In genomic region chr2:134774074-134774742, GRCh38 we compare ENCODE assay signal across 18 cellular contexts. TPM values are rescaled to one million over a fixed set of nuclear protein-coding genes. Genes with fewer than 3 reads are reported as not detected.
DNase-seq lines count a peak whose midpoint lies in the region; ATAC-seq and TF ChIP-seq lines count a peak whose summit lies in the region.
"Had no signal": no experiment of that assay in that cellular context is flagged by ENCODE, and none has a peak within 500 bp of the region (broad histone marks: within the 10 kb centered on the region; RNA-seq: fewer than 3 reads in every experiment).

No MANE protein-coding gene starts in this region.

- H3K27me3 Mint-ChIP-seq in Caco-2 (ENCODE audit: insufficient read depth, unreplicated experiment), result no peaks in the 10 kb centered on the region
- H3K27me3 Mint-ChIP-seq: activated CD4-positive, alpha-beta memory T cell treated with anti-CD3 and anti-CD28 coated beads for 36 hours; activated T-helper 17 cell treated with anti-CD3 and anti-CD28 coated beads, Interleukin-2, amount 50 U/mL, for 72 hours had no signal

- CTCF ChIA-PET in RWPE1 (lab: Yijun Ruan, JAX) (no interaction called here), Caco-2 (lab: Charles Lee) (no interaction called here)

- H3K36me3 ChIP-seq in osteoblast (ENCODE audit: insufficient read depth, low read length), result no peaks in the 10 kb centered on the region
- no peaks in the 10 kb centered on the region for H3K36me3 ChIP-seq in Caco-2 (ENCODE audit: control insufficient read depth, insufficient read depth, low read length)
- H3K36me3 ChIP-seq: ascending aorta had no signal

- no peaks in the 10 kb centered on the region for H4K20me1 ChIP-seq in osteoblast (ENCODE audit: insufficient read depth, low read length)

- H3K27ac ChIP-seq in RWPE1 (peak overlapping the region; percentile 62), osteoblast (ENCODE audit: low read depth, low read length) (no peak overlapping the region)
- H3K27ac ChIP-seq: ascending aorta had no signal

- no peak overlapping the region for H3K4me3 Mint-ChIP-seq in Caco-2 (ENCODE audit: unreplicated experiment)
- H3K4me3 Mint-ChIP-seq: activated CD4-positive, alpha-beta memory T cell treated with anti-CD3 and anti-CD28 coated beads for 36 hours; activated T-helper 17 cell treated with anti-CD3 and anti-CD28 coated beads, Interleukin-2, amount 50 U/mL, for 72 hours; CD14-positive monocyte; effector memory CD8-positive, alpha-beta T cell; nephron progenitor cell; stimulated activated naive B cell treated with anti-CD40 and anti-IgM and Interleukin-4, amounts not matched to agents 10 μg/mL and 1 μg/mL and 100 μg/mL, for 72 hours had no signal

- H3K4me2 ChIP-seq in osteoblast (ENCODE audit: insufficient read depth, low read length), result peak overlapping the region; percentile 26

- POLR2A ChIA-PET in RWPE1 (lab: Yijun Ruan, JAX; ENCODE audit: low non-redundant PET), result no interaction called here
- POLR2A ChIA-PET in Caco-2 (lab: Charles Lee), result no interaction called here

- no peak overlapping the region for H3K27ac Mint-ChIP-seq in Caco-2 (ENCODE audit: unreplicated experiment)
- H3K27ac Mint-ChIP-seq: activated CD4-positive, alpha-beta memory T cell treated with anti-CD3 and anti-CD28 coated beads for 36 hours; activated T-helper 17 cell treated with anti-CD3 and anti-CD28 coated beads, Interleukin-2, amount 50 U/mL, for 72 hours; CD14-positive monocyte; nephron progenitor cell; stimulated activated naive B cell treated with anti-CD40 and anti-IgM and Interleukin-4, amounts not matched to agents 10 μg/mL and 1 μg/mL and 100 μg/mL, for 72 hours had no signal

- no peaks in the 10 kb centered on the region for H3K9me3 Mint-ChIP-seq in Caco-2 (ENCODE audit: unreplicated experiment)
- H3K9me3 Mint-ChIP-seq: activated CD4-positive, alpha-beta memory T cell treated with anti-CD3 and anti-CD28 coated beads for 36 hours; activated T-helper 17 cell treated with anti-CD3 and anti-CD28 coated beads, Interleukin-2, amount 50 U/mL, for 72 hours; effector memory CD8-positive, alpha-beta T cell; nephron progenitor cell; stimulated activated naive B cell treated with anti-CD40 and anti-IgM and Interleukin-4, amounts not matched to agents 10 μg/mL and 1 μg/mL and 100 μg/mL, for 72 hours had no signal

- peak overlapping the region; percentile 43 for H2AFZ ChIP-seq in osteoblast (ENCODE audit: low read length)

- intact Hi-C loops in Caco-2 (cut with micrococcal nuclease; ENCODE audit: unreplicated experiment), result no loop called here

- no peak overlapping the region for H3K4me3 ChIP-seq in fibroblast of pulmonary artery (replicated peaks; ENCODE audit: low read depth, low read length)
- H3K4me3 ChIP-seq in osteoblast (ENCODE audit: insufficient read depth, low read length), result no peak overlapping the region
- no peak overlapping the region for H3K4me3 ChIP-seq in Caco-2 (ENCODE audit: low read depth, low read length)
- H3K4me3 ChIP-seq: ascending aorta had no signal

- no peak for TF ChIP-seq CTCF in RWPE1 (conservative IDR thresholded peaks at IDR 0.05; ENCODE audit: low read depth)
- TF ChIP-seq CTCF in fibroblast of pulmonary artery (IDR thresholded peaks at IDR 0.05; ENCODE audit: low read length, missing control alignments), result no peak
- no peak for TF ChIP-seq CTCF in osteoblast (IDR thresholded peaks at IDR 0.05; ENCODE audit: extremely low read depth, low read depth, low read length)
- TF ChIP-seq CTCF in Caco-2 (IDR thresholded peaks at IDR 0.05; ENCODE audit: insufficient read depth in 1 of 2, low read depth in 1 of 2, low read length in 1 of 2, severe bottlenecking in 1 of 2, unreplicated experiment in 1 of 2), result no peak

- ATAC-seq in GM19324 (IDR thresholded peaks at IDR 0.05; ENCODE audit: low FRiP score, unreplicated experiment), result no peak
- ATAC-seq: activated T-helper 17 cell treated with anti-CD3 and anti-CD28 coated beads, Interleukin-2, amount 50 U/mL, for 72 hours; effector memory CD8-positive, alpha-beta T cell had no signal

- DNase-seq in HPDE6-E6E7 (ENCODE audit: extremely low spot score), result peak; percentile 33
- no peak for DNase-seq in RWPE1 (ENCODE audit: low spot score)
- peak; percentile 20 for DNase-seq in fibroblast of pulmonary artery (ENCODE audit: low read depth)
- DNase-seq in osteoblast (ENCODE audit: insufficient read length, low spot score, missing footprints), result no peak
- no peak for DNase-seq in Caco-2
- no peak for DNase-seq in activated naive CD4-positive, alpha-beta T cell treated with anti-CD3 and anti-CD28 coated beads, Interleukin-2, amount 50 U/mL, for 16 hours
- DNase-seq: activated CD4-positive, alpha-beta memory T cell treated with anti-CD3 and anti-CD28 coated beads for 36 hours; effector memory CD8-positive, alpha-beta T cell; GF-D8; Kasumi-1; kidney glomerular epithelial cell; NCI-H2029; nephron progenitor cell; stimulated activated naive B cell treated with anti-CD40 and anti-IgM and Interleukin-4, amounts not matched to agents 10 μg/mL and 1 μg/mL and 100 μg/mL, for 72 hours had no signal

- H3K4me1 ChIP-seq in osteoblast (ENCODE audit: insufficient read depth, low read length) (peaks cover 23% of the 10 kb centered on the region), Caco-2 (peaks cover 3% of the 10 kb centered on the region; the same call in 1 of the 2 replicates)
- H3K4me1 ChIP-seq: ascending aorta had no signal

- H3K36me3 Mint-ChIP-seq in Caco-2 (ENCODE audit: insufficient read depth, unreplicated experiment), result no peaks in the 10 kb centered on the region
- H3K36me3 Mint-ChIP-seq: activated CD4-positive, alpha-beta memory T cell treated with anti-CD3 and anti-CD28 coated beads for 36 hours; CD14-positive monocyte; stimulated activated naive B cell treated with anti-CD40 and anti-IgM and Interleukin-4, amounts not matched to agents 10 μg/mL and 1 μg/mL and 100 μg/mL, for 72 hours had no signal

- H3K4me1 Mint-ChIP-seq in Caco-2 (ENCODE audit: low read depth, unreplicated experiment), result no peaks in the 10 kb centered on the region
- H3K4me1 Mint-ChIP-seq: activated T-helper 17 cell treated with anti-CD3 and anti-CD28 coated beads, Interleukin-2, amount 50 U/mL, for 72 hours; CD14-positive monocyte had no signal

- H3K27me3 ChIP-seq in osteoblast (ENCODE audit: insufficient read depth, low read length) (no peaks in the 10 kb centered on the region), Caco-2 (replicated peaks; ENCODE audit: control insufficient read depth, insufficient read depth, low read length) (no peaks in the 10 kb centered on the region)
- H3K27me3 ChIP-seq: ascending aorta had no signal

- BruUV-seq in Caco-2 (replicated peaks; lab: Mats Ljungman, UMichigan), result no TSS peak

- H3K79me2 ChIP-seq in osteoblast (ENCODE audit: insufficient read depth, low read length), result no peaks in the 10 kb centered on the region

- H3K9me3 ChIP-seq in osteoblast (ENCODE audit: low read depth, low read length) (no peaks in the 10 kb centered on the region), Caco-2 (no peaks in the 10 kb centered on the region)
- H3K9me3 ChIP-seq: ascending aorta had no signal

RNA-seq across cellular contexts. Expression of gene TMEM163, which starts 55.4 kb away (rescaled TPM):
- under 0.01 TPM in 1 of 2 replicates, not detected in the other for total RNA-seq in osteoblast
- total RNA-seq in Caco-2 (2022), result 3.2 and 4.1 TPM in 2 replicates
- total RNA-seq: ascending aorta had no signal

Comparison
In these comparisons a context has a peak if more than half of its experiments do, and no peak if none do; other contexts are left out.
1. DNase-seq: peak in HPDE6-E6E7 (single experiment) and fibroblast of pulmonary artery (single experiment); none in RWPE1 (single experiment), osteoblast (single experiment), Caco-2 (0 of 2) and activated naive CD4-positive, alpha-beta T cell treated with anti-CD3 and anti-CD28 coated beads, Interleukin-2, amount 50 U/mL, for 16 hours (single experiment).